ENCODE assay signal across 16 cellular contexts in genomic region chr11:123510579-123510905, GRCh38.
DNase-seq lines count a peak whose midpoint lies in the region; ATAC-seq, FAIRE-seq and TF ChIP-seq lines count a peak whose summit lies in the region.
"Had no signal": no experiment of that assay in that cellular context is flagged by ENCODE, and none has a peak within 500 bp of the region (broad histone marks: within the 10 kb centered on the region; RNA-seq: fewer than 3 reads in every experiment).

No MANE protein-coding gene starts in this region.

- no peaks in the 10 kb centered on the region; a peak in 1 of 22 replicates for H3K36me3 ChIP-seq in BLaER1 treated with 17β-estradiol and CSF1 and Interleukin-3, amounts not matched to agents 10 nM and 100 nM
- no peaks in the 10 kb centered on the region; the same call in 1 of the 2 replicates for H3K36me3 ChIP-seq in Loucy (ENCODE audit: insufficient read depth, low read length)
- no peaks in the 10 kb centered on the region for H3K36me3 ChIP-seq in astrocyte (ENCODE audit: insufficient read depth, low read length)
- H3K36me3 ChIP-seq in neural progenitor cell: no peaks in the 10 kb centered on the region
- H3K36me3 ChIP-seq in left lung: no peaks in the 10 kb centered on the region
- H3K36me3 ChIP-seq: right lobe of liver, uterus had no signal

- intact Hi-C loops in left lung (cut with DNase I): loop anchor here in 1 of 2 donors (5.0 kb wide), 1 partner anchor 67 kb away; no protein-coding TSS in a partner anchor

- H3K4me1 Mint-ChIP-seq in astrocyte (ENCODE audit: low read depth, unreplicated experiment) (peaks cover 15% of the 10 kb centered on the region), neural progenitor cell (peaks cover 47% of the 10 kb centered on the region)

- H3K27me3 Mint-ChIP-seq in astrocyte (ENCODE audit: low read depth, unreplicated experiment) (peaks cover 2% of the 10 kb centered on the region), neural progenitor cell (ENCODE audit: insufficient read depth, low read depth) (peaks cover 2% of the 10 kb centered on the region)
- H3K27me3 Mint-ChIP-seq: activated CD8-positive, alpha-beta T cell treated with anti-CD3 and anti-CD28 coated beads for 36 hours had no signal

- peaks cover 1 to 41% (median 31%) of the 10 kb centered on the region in 10 experiments; a peak in 18 of 20 replicates for H3K4me1 ChIP-seq in BLaER1 treated with 17β-estradiol and CSF1 and Interleukin-3, amounts not matched to agents 10 nM and 100 nM
- H3K4me1 ChIP-seq in Loucy (ENCODE audit: insufficient read depth, low read length, poor library complexity, severe bottlenecking) (peaks cover 16% of the 10 kb centered on the region), astrocyte (ENCODE audit: insufficient read depth, low read length) (peaks cover 9% of the 10 kb centered on the region), neural progenitor cell (peaks cover 28% of the 10 kb centered on the region), left lung (no peaks in the 10 kb centered on the region)
- H3K4me1 ChIP-seq: right lobe of liver, testis, uterus had no signal

- no peak overlapping the region for H3K4me3 ChIP-seq in BLaER1 treated with 17β-estradiol and CSF1 and Interleukin-3, amounts not matched to agents 10 nM and 100 nM
- H3K4me3 ChIP-seq in Loucy (ENCODE audit: low read length, poor library complexity, severe bottlenecking) (no peak overlapping the region), astrocyte (ENCODE audit: insufficient read depth, low read depth, low read length) (no peak overlapping the region), neural progenitor cell (no peak overlapping the region), left lung (no peak overlapping the region)
- H3K4me3 ChIP-seq: right lobe of liver, testis, uterus had no signal

- H3K9me3 Mint-ChIP-seq in astrocyte (ENCODE audit: unreplicated experiment): no peaks in the 10 kb centered on the region
- H3K9me3 Mint-ChIP-seq in neural progenitor cell: no peaks in the 10 kb centered on the region
- H3K9me3 Mint-ChIP-seq: activated CD8-positive, alpha-beta T cell treated with anti-CD3 and anti-CD28 coated beads for 36 hours; natural killer cell; stimulated activated naive B cell treated with anti-CD40 and anti-IgM and Interleukin-4, amounts not matched to agents 10 μg/mL and 1 μg/mL and 100 μg/mL, for 72 hours had no signal

- no peak for ATAC-seq in left lung
- no peak for ATAC-seq in HG03025 (IDR thresholded peaks at IDR 0.05; ENCODE audit: low FRiP score, unreplicated experiment)

- H3K9ac ChIP-seq in BLaER1 treated with 17β-estradiol and CSF1 and Interleukin-3, amounts not matched to agents 10 nM and 100 nM: no peak overlapping the region
- no peak overlapping the region for H3K9ac ChIP-seq in Loucy (ENCODE audit: low read depth, low read length, poor library complexity, severe bottlenecking)
- peak overlapping the region; percentile 13 for H3K9ac ChIP-seq in astrocyte (ENCODE audit: low read length)
- no peak overlapping the region for H3K9ac ChIP-seq in neural progenitor cell

- H4K20me1 ChIP-seq in BLaER1 treated with 17β-estradiol and CSF1 and Interleukin-3, amounts not matched to agents 10 nM and 100 nM: peaks cover 0 to 41% (median 5%) of the 10 kb centered on the region in 11 experiments; a peak in 9 of 22 replicates
- peaks cover 12% of the 10 kb centered on the region for H4K20me1 ChIP-seq in Loucy (ENCODE audit: insufficient read depth, low read length, poor library complexity, severe bottlenecking)
- peaks cover 4% of the 10 kb centered on the region for H4K20me1 ChIP-seq in astrocyte (ENCODE audit: insufficient read depth, low read length)
- peaks cover 13% of the 10 kb centered on the region for H4K20me1 ChIP-seq in neural progenitor cell (ENCODE audit: low read depth)

- H3K27ac ChIP-seq in BLaER1 treated with 17β-estradiol and CSF1 and Interleukin-3, amounts not matched to agents 10 nM and 100 nM: no peak overlapping the region
- H3K27ac ChIP-seq in astrocyte (ENCODE audit: low read depth, low read length) (no peak overlapping the region), neural progenitor cell (no peak overlapping the region), left lung (no peak overlapping the region)
- H3K27ac ChIP-seq: C4-2B, right lobe of liver, testis, uterus had no signal

- no peaks in the 10 kb centered on the region for H3K9me2 ChIP-seq in Loucy (replicated peaks; ENCODE audit: low read depth, low read length)

- H3K4me2 ChIP-seq in BLaER1 treated with 17β-estradiol and CSF1 and Interleukin-3, amounts not matched to agents 10 nM and 100 nM: peak overlapping the region in 9 of 11 experiments; percentile 20 to 52 (median 37); a peak in 17 of 22 replicates
- H3K4me2 ChIP-seq in Loucy (ENCODE audit: low read depth, low read length, poor library complexity, severe bottlenecking) (peak overlapping the region; percentile 56), astrocyte (ENCODE audit: low read length) (peak overlapping the region; percentile 67), neural progenitor cell (no peak overlapping the region)

- H3K9me3 ChIP-seq in BLaER1 treated with 17β-estradiol and CSF1 and Interleukin-3, amounts not matched to agents 10 nM and 100 nM (replicated peaks in 1 of 11): no peaks in the 10 kb centered on the region
- H3K9me3 ChIP-seq in Loucy (ENCODE audit: insufficient read depth, low read depth, low read length) (no peaks in the 10 kb centered on the region), astrocyte (ENCODE audit: insufficient read depth, low read depth, low read length) (no peaks in the 10 kb centered on the region), neural progenitor cell (ENCODE audit: low read depth) (no peaks in the 10 kb centered on the region), left lung (no peaks in the 10 kb centered on the region)
- H3K9me3 ChIP-seq: right lobe of liver, testis, uterus had no signal

- no peaks in the 10 kb centered on the region for H3K27me3 ChIP-seq in BLaER1 treated with 17β-estradiol and CSF1 and Interleukin-3, amounts not matched to agents 10 nM and 100 nM
- H3K27me3 ChIP-seq in Loucy (ENCODE audit: insufficient read depth, low read length, poor library complexity, severe bottlenecking) (no peaks in the 10 kb centered on the region), astrocyte (ENCODE audit: insufficient read depth, low read length) (no peaks in the 10 kb centered on the region), neural progenitor cell (no peaks in the 10 kb centered on the region), left lung (peaks cover 0 to 7% of the 10 kb centered on the region in 2 donors)
- H3K27me3 ChIP-seq: right lobe of liver, testis, uterus had no signal

- TF ChIP-seq CTCF in Loucy (conservative IDR thresholded peaks at IDR 0.05; ENCODE audit: low read length): no peak
- TF ChIP-seq CTCF in astrocyte (IDR thresholded peaks at IDR 0.05; ENCODE audit: insufficient read depth, low read depth, low read length): no peak
- TF ChIP-seq CTCF in neural progenitor cell (IDR thresholded peaks at IDR 0.05): no peak
- no peak for TF ChIP-seq CTCF in left lung (IDR thresholded peaks at IDR 0.05)

- FAIRE-seq in astrocyte (lab: Jason Lieb, UNC): no peak
- FAIRE-seq: colon had no signal

- H3K79me2 ChIP-seq in Loucy (ENCODE audit: insufficient read depth, low read length) (peaks cover 39% of the 10 kb centered on the region; the same call in 1 of the 2 replicates), astrocyte (ENCODE audit: insufficient read depth, low read length) (no peaks in the 10 kb centered on the region), neural progenitor cell (ENCODE audit: low read depth) (peaks cover 9% of the 10 kb centered on the region)

- H2AFZ ChIP-seq in Loucy (ENCODE audit: low read length): no peak overlapping the region
- H2AFZ ChIP-seq in astrocyte (ENCODE audit: low read depth, low read length): no peak overlapping the region
- no peak overlapping the region for H2AFZ ChIP-seq in neural progenitor cell (replicated peaks)

- DNase-seq in astrocyte (ENCODE audit: low read depth): no peak
- no peak for DNase-seq in neural progenitor cell (ENCODE audit: low spot score)
- no peak for DNase-seq in NCI-H510A treated with DMSO at 0.1 percent for 48 hours (lab: John Stamatoyannopoulos, UW)
- DNase-seq in left lung: no peak
- no peak for DNase-seq in NCI-H2227 (lab: John Stamatoyannopoulos, UW; ENCODE audit: unreplicated experiment)

- H3K4me3 Mint-ChIP-seq in astrocyte (ENCODE audit: unreplicated experiment) (no peak overlapping the region), neural progenitor cell (peak overlapping the region; percentile 57)
- H3K4me3 Mint-ChIP-seq: activated CD8-positive, alpha-beta T cell treated with anti-CD3 and anti-CD28 coated beads for 36 hours; natural killer cell; stimulated activated naive B cell treated with anti-CD40 and anti-IgM and Interleukin-4, amounts not matched to agents 10 μg/mL and 1 μg/mL and 100 μg/mL, for 72 hours had no signal

- H3F3A ChIP-seq in Loucy (ENCODE audit: low read depth): no peaks in the 10 kb centered on the region
- peaks cover 6% of the 10 kb centered on the region for H3F3A ChIP-seq in neural progenitor cell (ENCODE audit: low read depth)

- H3K36me3 Mint-ChIP-seq in astrocyte (ENCODE audit: low read depth, unreplicated experiment) (no peaks in the 10 kb centered on the region), neural progenitor cell (peaks cover 6% of the 10 kb centered on the region)
- H3K36me3 Mint-ChIP-seq: natural killer cell had no signal

- no peak overlapping the region for H3K27ac Mint-ChIP-seq in astrocyte (ENCODE audit: unreplicated experiment)
- peak overlapping the region; percentile 88 for H3K27ac Mint-ChIP-seq in neural progenitor cell
- H3K27ac Mint-ChIP-seq: activated CD8-positive, alpha-beta T cell treated with anti-CD3 and anti-CD28 coated beads for 36 hours; natural killer cell; stimulated activated naive B cell treated with anti-CD40 and anti-IgM and Interleukin-4, amounts not matched to agents 10 μg/mL and 1 μg/mL and 100 μg/mL, for 72 hours had no signal
